In the genomic region with DNA sequence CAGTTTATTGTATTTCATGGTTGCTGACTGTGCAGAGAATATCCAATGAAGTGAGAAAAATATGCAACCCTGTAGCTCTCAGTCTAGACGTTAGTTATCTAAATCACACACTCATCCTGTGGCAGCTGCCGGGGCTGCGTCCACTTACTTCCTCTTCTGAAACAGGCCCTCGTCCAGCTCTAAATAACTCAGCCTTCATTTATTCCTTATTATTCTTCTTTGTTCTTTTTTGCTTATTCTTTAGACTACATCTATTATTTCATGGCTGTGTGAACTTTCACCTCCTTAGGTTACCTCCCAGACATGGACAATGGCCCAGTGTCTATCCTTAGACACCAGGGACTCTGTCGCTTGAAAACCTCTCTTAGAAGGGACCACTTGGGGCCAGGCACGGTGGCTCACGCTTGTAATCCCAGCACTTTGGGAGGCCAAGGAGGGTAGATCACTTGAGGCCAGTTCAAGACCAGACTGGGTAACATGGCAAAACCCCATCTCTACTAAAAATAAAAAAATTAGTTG, we compare ENCODE assay signal across 1 cellular context.
TF ChIP-seq lines count a peak whose summit lies in the region.

No MANE protein-coding gene starts in this region.

TF ChIP-seq in K562, 482 proteins besides CTCF, POLR2A, EP300 and RAD21 (continued from another document and continues in another):
- TF ChIP-seq, protein P1, sequence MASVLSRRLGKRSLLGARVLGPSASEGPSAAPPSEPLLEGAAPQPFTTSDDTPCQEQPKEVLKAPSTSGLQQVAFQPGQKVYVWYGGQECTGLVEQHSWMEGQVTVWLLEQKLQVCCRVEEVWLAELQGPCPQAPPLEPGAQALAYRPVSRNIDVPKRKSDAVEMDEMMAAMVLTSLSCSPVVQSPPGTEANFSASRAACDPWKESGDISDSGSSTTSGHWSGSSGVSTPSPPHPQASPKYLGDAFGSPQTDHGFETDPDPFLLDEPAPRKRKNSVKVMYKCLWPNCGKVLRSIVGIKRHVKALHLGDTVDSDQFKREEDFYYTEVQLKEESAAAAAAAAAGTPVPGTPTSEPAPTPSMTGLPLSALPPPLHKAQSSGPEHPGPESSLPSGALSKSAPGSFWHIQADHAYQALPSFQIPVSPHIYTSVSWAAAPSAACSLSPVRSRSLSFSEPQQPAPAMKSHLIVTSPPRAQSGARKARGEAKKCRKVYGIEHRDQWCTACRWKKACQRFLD (CRISPR knock-in tag; IDR thresholded peaks at IDR 0.05), result peak; percentile 84
- TF ChIP-seq MYC (IDR thresholded peaks at IDR 0.05; ENCODE audit: low read depth, low read length) (0 out of 2 replicates have a peak, but pooled peaks have one; percentile 17), MYC (CRISPR knock-in tag; IDR thresholded peaks at IDR 0.05; ENCODE audit: borderline replicate concordance, low read depth) (no peak), RBM17 (IDR thresholded peaks at IDR 0.05; ENCODE audit: borderline replicate concordance, low read depth, low read length) (no peak), ZNF79 (CRISPR knock-in tag; IDR thresholded peaks at IDR 0.05; ENCODE audit: low read depth) (peak; percentile 72; the same call in 1 of the 2 replicates), BRD9 (IDR thresholded peaks at IDR 0.05; ENCODE audit: low read depth, partially characterized antibody) (peak; percentile 59), NFIC (IDR thresholded peaks at IDR 0.05) (peak; percentile 69), ZNF347 (CRISPR knock-in tag; IDR thresholded peaks at IDR 0.05; ENCODE audit: low read depth) (no peak), ZNF212 (CRISPR knock-in tag; IDR thresholded peaks at IDR 0.05) (no peak), ZZZ3 (IDR thresholded peaks at IDR 0.05) (no peak), ZNF197 (CRISPR knock-in tag; IDR thresholded peaks at IDR 0.05; ENCODE audit: low read depth) (peak; percentile 43; the same call in 1 of the 2 replicates), TSC22D4 (tag; IDR thresholded peaks at IDR 0.05) (no peak), RBM39 (optimal IDR thresholded peaks at IDR 0.05; ENCODE audit: low read depth, low read length) (no peak), ZFX (CRISPR knock-in tag; IDR thresholded peaks at IDR 0.05) (no peak; the same call in 1 of the 2 replicates), ZNF354B (CRISPR knock-in tag; IDR thresholded peaks at IDR 0.05) (no peak), FOXP1 (CRISPR knock-in tag; IDR thresholded peaks at IDR 0.05) (no peak), CBFA2T3 (IDR thresholded peaks at IDR 0.05) (peak; percentile 90), RUNX1 (IDR thresholded peaks at IDR 0.05; ENCODE audit: low read depth) (0 out of 2 replicates have a peak, but pooled peaks have one; percentile 54), ATF1 (CRISPR knock-in tag; IDR thresholded peaks at IDR 0.05) (no peak), ATF1 (tag; IDR thresholded peaks at IDR 0.05) (peak; percentile 16; the same call in 1 of the 2 replicates), ESRRB (CRISPR knock-in tag; IDR thresholded peaks at IDR 0.05; ENCODE audit: borderline replicate concordance) (no peak), SRSF7 (optimal IDR thresholded peaks at IDR 0.05; ENCODE audit: low read depth, low read length) (no peak), ZNF274 (IDR thresholded peaks at IDR 0.05; ENCODE audit: borderline replicate concordance, low read depth, low read length) (no peak), ZNF830 (CRISPR knock-in tag; IDR thresholded peaks at IDR 0.05) (no peak), PCBP2 (IDR thresholded peaks at IDR 0.05; ENCODE audit: low read depth, low read length, poor library complexity, severe bottlenecking) (no peak), CBFB (CRISPR knock-in tag; IDR thresholded peaks at IDR 0.05) (no peak), FOXA1 (IDR thresholded peaks at IDR 0.05; ENCODE audit: borderline replicate concordance) (no peak), DPF2 (IDR thresholded peaks at IDR 0.05) (peak; percentile 87), ZNF644 (tag; IDR thresholded peaks at IDR 0.05; ENCODE audit: low read depth) (peak; percentile 76), ZNF324 (CRISPR knock-in tag; IDR thresholded peaks at IDR 0.05) (no peak), POLR3A (IDR thresholded peaks at IDR 0.05; ENCODE audit: borderline replicate concordance, extremely low read depth, insufficient read depth, insufficient read length) (no peak), SAP30 (IDR thresholded peaks at IDR 0.05; ENCODE audit: borderline replicate concordance, insufficient read depth, low read depth, low read length, poor library complexity, severe bottlenecking) (no peak), ZNF143 (CRISPR knock-in tag; IDR thresholded peaks at IDR 0.05) (no peak), FUS (optimal IDR thresholded peaks at IDR 0.05; ENCODE audit: low read depth, low read length) (no peak), E2F3 (CRISPR knock-in tag; IDR thresholded peaks at IDR 0.05) (no peak), EZH2 (IDR thresholded peaks at IDR 0.05; ENCODE audit: borderline replicate concordance, low read depth, low read length) (no peak), XRCC3 (IDR thresholded peaks at IDR 0.05) (no peak), MCM7 (IDR thresholded peaks at IDR 0.05) (no peak), FIP1L1 (IDR thresholded peaks at IDR 0.05; ENCODE audit: low read depth, low read length, poor library complexity, severe bottlenecking) (no peak)
- TF ChIP-seq, protein P2, sequence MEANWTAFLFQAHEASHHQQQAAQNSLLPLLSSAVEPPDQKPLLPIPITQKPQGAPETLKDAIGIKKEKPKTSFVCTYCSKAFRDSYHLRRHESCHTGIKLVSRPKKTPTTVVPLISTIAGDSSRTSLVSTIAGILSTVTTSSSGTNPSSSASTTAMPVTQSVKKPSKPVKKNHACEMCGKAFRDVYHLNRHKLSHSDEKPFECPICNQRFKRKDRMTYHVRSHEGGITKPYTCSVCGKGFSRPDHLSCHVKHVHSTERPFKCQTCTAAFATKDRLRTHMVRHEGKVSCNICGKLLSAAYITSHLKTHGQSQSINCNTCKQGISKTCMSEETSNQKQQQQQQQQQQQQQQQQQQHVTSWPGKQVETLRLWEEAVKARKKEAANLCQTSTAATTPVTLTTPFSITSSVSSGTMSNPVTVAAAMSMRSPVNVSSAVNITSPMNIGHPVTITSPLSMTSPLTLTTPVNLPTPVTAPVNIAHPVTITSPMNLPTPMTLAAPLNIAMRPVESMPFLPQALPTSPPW (CRISPR knock-in tag; IDR thresholded peaks at IDR 0.05), result peak; percentile 42
- TF ChIP-seq, protein P3, sequence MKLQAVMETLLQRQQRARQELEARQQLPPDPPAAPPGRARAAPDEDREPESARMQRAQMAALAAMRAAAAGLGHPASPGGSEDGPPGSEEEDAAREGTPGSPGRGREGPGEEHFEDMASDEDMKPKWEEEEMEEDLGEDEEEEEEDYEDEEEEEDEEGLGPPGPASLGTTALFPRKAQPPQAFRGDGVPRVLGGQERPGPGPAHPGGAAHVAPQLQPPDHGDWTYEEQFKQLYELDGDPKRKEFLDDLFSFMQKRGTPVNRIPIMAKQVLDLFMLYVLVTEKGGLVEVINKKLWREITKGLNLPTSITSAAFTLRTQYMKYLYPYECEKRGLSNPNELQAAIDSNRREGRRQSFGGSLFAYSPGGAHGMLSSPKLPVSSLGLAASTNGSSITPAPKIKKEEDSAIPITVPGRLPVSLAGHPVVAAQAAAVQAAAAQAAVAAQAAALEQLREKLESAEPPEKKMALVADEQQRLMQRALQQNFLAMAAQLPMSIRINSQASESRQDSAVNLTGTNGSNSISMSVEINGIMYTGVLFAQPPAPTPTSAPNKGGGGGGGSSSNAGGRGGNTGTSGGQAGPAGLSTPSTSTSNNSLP (IDR thresholded peaks at IDR 0.05; ENCODE audit: borderline replicate concordance, low read depth, low read length), result no peak
- TF ChIP-seq, protein P4, sequence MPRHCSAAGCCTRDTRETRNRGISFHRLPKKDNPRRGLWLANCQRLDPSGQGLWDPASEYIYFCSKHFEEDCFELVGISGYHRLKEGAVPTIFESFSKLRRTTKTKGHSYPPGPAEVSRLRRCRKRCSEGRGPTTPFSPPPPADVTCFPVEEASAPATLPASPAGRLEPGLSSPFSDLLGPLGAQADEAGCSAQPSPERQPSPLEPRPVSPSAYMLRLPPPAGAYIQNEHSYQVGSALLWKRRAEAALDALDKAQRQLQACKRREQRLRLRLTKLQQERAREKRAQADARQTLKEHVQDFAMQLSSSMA (CRISPR knock-in tag; IDR thresholded peaks at IDR 0.05), result no peak
- TF ChIP-seq, protein P5, sequence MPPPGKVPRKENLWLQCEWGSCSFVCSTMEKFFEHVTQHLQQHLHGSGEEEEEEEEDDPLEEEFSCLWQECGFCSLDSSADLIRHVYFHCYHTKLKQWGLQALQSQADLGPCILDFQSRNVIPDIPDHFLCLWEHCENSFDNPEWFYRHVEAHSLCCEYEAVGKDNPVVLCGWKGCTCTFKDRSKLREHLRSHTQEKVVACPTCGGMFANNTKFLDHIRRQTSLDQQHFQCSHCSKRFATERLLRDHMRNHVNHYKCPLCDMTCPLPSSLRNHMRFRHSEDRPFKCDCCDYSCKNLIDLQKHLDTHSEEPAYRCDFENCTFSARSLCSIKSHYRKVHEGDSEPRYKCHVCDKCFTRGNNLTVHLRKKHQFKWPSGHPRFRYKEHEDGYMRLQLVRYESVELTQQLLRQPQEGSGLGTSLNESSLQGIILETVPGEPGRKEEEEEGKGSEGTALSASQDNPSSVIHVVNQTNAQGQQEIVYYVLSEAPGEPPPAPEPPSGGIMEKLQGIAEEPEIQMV (tag; conservative IDR thresholded peaks at IDR 0.05; ENCODE audit: low read depth), result no peak
- TF ChIP-seq, protein P6, sequence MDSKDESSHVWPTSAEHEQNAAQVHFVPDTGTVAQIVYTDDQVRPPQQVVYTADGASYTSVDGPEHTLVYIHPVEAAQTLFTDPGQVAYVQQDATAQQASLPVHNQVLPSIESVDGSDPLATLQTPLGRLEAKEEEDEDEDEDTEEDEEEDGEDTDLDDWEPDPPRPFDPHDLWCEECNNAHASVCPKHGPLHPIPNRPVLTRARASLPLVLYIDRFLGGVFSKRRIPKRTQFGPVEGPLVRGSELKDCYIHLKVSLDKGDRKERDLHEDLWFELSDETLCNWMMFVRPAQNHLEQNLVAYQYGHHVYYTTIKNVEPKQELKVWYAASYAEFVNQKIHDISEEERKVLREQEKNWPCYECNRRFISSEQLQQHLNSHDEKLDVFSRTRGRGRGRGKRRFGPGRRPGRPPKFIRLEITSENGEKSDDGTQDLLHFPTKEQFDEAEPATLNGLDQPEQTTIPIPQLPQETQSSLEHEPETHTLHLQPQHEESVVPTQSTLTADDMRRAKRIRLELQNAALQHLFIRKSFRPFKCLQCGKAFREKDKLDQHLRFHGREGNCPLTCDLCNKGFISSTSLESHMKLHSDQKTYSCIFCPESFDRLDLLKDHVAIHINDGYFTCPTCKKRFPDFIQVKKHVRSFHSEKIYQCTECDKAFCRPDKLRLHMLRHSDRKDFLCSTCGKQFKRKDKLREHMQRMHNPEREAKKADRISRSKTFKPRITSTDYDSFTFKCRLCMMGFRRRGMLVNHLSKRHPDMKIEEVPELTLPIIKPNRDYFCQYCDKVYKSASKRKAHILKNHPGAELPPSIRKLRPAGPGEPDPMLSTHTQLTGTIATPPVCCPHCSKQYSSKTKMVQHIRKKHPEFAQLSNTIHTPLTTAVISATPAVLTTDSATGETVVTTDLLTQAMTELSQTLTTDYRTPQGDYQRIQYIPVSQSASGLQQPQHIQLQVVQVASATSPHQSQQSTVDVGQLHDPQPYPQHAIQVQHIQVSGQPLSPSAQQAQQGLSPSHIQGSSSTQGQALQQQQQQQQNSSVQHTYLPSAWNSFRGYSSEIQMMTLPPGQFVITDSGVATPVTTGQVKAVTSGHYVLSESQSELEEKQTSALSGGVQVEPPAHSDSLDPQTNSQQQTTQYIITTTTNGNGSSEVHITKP (IDR thresholded peaks at IDR 0.05; ENCODE audit: partially characterized antibody), result no peak
- TF ChIP-seq, protein P7, sequence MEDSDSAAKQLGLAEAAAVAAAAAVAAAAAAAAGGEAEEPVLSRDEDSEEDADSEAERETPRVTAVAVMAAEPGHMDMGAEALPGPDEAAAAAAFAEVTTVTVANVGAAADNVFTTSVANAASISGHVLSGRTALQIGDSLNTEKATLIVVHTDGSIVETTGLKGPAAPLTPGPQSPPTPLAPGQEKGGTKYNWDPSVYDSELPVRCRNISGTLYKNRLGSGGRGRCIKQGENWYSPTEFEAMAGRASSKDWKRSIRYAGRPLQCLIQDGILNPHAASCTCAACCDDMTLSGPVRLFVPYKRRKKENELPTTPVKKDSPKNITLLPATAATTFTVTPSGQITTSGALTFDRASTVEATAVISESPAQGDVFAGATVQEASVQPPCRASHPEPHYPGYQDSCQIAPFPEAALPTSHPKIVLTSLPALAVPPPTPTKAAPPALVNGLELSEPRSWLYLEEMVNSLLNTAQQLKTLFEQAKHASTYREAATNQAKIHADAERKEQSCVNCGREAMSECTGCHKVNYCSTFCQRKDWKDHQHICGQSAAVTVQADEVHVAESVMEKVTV (CRISPR knock-in tag; IDR thresholded peaks at IDR 0.05), result no peak
- TF ChIP-seq, protein P8, sequence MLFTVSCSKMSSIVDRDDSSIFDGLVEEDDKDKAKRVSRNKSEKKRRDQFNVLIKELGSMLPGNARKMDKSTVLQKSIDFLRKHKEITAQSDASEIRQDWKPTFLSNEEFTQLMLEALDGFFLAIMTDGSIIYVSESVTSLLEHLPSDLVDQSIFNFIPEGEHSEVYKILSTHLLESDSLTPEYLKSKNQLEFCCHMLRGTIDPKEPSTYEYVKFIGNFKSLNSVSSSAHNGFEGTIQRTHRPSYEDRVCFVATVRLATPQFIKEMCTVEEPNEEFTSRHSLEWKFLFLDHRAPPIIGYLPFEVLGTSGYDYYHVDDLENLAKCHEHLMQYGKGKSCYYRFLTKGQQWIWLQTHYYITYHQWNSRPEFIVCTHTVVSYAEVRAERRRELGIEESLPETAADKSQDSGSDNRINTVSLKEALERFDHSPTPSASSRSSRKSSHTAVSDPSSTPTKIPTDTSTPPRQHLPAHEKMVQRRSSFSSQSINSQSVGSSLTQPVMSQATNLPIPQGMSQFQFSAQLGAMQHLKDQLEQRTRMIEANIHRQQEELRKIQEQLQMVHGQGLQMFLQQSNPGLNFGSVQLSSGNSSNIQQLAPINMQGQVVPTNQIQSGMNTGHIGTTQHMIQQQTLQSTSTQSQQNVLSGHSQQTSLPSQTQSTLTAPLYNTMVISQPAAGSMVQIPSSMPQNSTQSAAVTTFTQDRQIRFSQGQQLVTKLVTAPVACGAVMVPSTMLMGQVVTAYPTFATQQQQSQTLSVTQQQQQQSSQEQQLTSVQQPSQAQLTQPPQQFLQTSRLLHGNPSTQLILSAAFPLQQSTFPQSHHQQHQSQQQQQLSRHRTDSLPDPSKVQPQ (CRISPR knock-in tag; IDR thresholded peaks at IDR 0.05; ENCODE audit: borderline replicate concordance), result no peak
- TF ChIP-seq, protein P9, sequence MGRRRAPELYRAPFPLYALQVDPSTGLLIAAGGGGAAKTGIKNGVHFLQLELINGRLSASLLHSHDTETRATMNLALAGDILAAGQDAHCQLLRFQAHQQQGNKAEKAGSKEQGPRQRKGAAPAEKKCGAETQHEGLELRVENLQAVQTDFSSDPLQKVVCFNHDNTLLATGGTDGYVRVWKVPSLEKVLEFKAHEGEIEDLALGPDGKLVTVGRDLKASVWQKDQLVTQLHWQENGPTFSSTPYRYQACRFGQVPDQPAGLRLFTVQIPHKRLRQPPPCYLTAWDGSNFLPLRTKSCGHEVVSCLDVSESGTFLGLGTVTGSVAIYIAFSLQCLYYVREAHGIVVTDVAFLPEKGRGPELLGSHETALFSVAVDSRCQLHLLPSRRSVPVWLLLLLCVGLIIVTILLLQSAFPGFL (CRISPR knock-in tag; IDR thresholded peaks at IDR 0.05), result no peak
- TF ChIP-seq, protein P10, sequence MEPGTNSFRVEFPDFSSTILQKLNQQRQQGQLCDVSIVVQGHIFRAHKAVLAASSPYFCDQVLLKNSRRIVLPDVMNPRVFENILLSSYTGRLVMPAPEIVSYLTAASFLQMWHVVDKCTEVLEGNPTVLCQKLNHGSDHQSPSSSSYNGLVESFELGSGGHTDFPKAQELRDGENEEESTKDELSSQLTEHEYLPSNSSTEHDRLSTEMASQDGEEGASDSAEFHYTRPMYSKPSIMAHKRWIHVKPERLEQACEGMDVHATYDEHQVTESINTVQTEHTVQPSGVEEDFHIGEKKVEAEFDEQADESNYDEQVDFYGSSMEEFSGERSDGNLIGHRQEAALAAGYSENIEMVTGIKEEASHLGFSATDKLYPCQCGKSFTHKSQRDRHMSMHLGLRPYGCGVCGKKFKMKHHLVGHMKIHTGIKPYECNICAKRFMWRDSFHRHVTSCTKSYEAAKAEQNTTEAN (CRISPR knock-in tag; IDR thresholded peaks at IDR 0.05), result no peak
